In the genomic region with DNA sequence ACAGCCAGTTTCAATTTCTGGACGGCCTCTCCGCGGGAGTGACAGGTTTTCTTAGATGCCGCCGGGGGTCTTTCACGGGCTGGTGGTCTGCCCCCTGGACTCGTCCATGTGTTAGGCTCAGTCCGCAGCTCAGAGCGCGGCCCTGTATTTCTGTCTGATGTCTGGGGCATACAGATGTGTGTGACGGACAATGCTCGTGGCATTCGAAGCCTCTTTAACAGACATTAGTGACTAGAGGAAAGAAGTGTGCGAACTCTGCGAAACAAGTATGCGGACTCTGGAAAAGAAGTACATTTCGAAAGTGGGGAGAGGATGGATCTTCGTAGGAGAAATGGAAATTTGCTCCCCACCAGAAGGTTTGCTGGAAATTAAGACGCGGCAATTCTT, we compare ENCODE assay signal across 8 cellular contexts. TPM values are rescaled to one million over a fixed set of nuclear protein-coding genes. Genes with fewer than 3 reads are reported as not detected.
DNase-seq lines count a peak whose midpoint lies in the region; ATAC-seq and TF ChIP-seq lines count a peak whose summit lies in the region.

No MANE protein-coding gene starts in this region.

- no peak overlapping the region for H2AK5ac ChIP-seq in H9 (ENCODE audit: insufficient read length, low read length)

- H3K18ac ChIP-seq in H9 (ENCODE audit: insufficient read length, low read depth, low read length) = no peak overlapping the region

- peak overlapping the region; percentile 56 for H3K9ac ChIP-seq in H9 (ENCODE audit: extremely low read depth, insufficient read length, low read length)

- H3K23ac ChIP-seq in H9 (ENCODE audit: insufficient read length, low read depth, low read length) = no peak overlapping the region

- H3K79me2 ChIP-seq in H9 (ENCODE audit: insufficient read depth, low read length) = peaks cover 16% of the 10 kb centered on the region; the same call in 1 of the 2 replicates

- POLR2A ChIA-PET in A673 (lab: Charles Lee; ENCODE audit: low non-redundant PET) = no interaction called here

- no peak overlapping the region for H2BK120ac ChIP-seq in H9 (ENCODE audit: low read depth, low read length, poor library complexity, severe bottlenecking)

- H3K4me1 Mint-ChIP-seq in H9 = peaks cover 8 to 26% of the 10 kb centered on the region in 2 experiments
- H3K4me1 Mint-ChIP-seq in activated naive CD8-positive, alpha-beta T cell (ENCODE audit: low read depth) = peaks cover 13% of the 10 kb centered on the region

- H3K14ac ChIP-seq in H9 (ENCODE audit: insufficient read depth, low read length) = no peak overlapping the region

- H2BK15ac ChIP-seq in H9 (ENCODE audit: low read depth, low read length) = no peak overlapping the region

- ATAC-seq in right cardiac atrium (no peak), GM19035 (IDR thresholded peaks at IDR 0.05; ENCODE audit: unreplicated experiment) (no peak)

- peak overlapping the region; percentile 8 to 62 (median 39); a peak in 2 of 7 replicates for H3K27ac Mint-ChIP-seq in H9
- peak overlapping the region; percentile 93 for H3K27ac Mint-ChIP-seq in activated naive CD8-positive, alpha-beta T cell

- CTCF ChIA-PET in A673 (lab: Charles Lee) = no interaction called here

- no peak overlapping the region for H3K27ac ChIP-seq in A673 (ENCODE audit: low read depth, low read length, poor library complexity, severe bottlenecking)
- no peak overlapping the region for H3K27ac ChIP-seq in H9 (ENCODE audit: insufficient read length, low read depth, low read length)
- peak overlapping the region; percentile 76 for H3K27ac ChIP-seq in right cardiac atrium (ENCODE audit: low read length)
- peak overlapping the region in 13 of 21 experiments; percentile 10 to 87 (median 68) for H3K27ac ChIP-seq in skin epidermis

- H2BK12ac ChIP-seq in H9 (ENCODE audit: insufficient read length, low read depth, low read length) = no peak overlapping the region

- H3K4me3 ChIP-seq in A673 (ENCODE audit: low read depth, low read length, poor library complexity, severe bottlenecking) (peak overlapping the region; percentile 71), right cardiac atrium (ENCODE audit: low read length) (peak overlapping the region; percentile 54), skin epidermis (peak overlapping the region; percentile 65 to 97 (median 82))

- no peak overlapping the region for H2BK5ac ChIP-seq in H9 (ENCODE audit: insufficient read length, low read length)

- H3K27me3 Mint-ChIP-seq in H9 (ENCODE audit: low read depth) = peaks cover 27% of the 10 kb centered on the region
- H3K27me3 Mint-ChIP-seq in activated naive CD8-positive, alpha-beta T cell = no peaks in the 10 kb centered on the region

- no peak overlapping the region for H4K8ac ChIP-seq in H9 (replicated peaks; ENCODE audit: insufficient read length, low read depth, low read length)

- H3K9me3 ChIP-seq in A673 (ENCODE audit: low read depth, low read length, poor library complexity, severe bottlenecking) = no peaks in the 10 kb centered on the region
- no peaks in the 10 kb centered on the region for H3K9me3 ChIP-seq in H9 (ENCODE audit: control insufficient read depth, low read depth, low read length)
- no peaks in the 10 kb centered on the region for H3K9me3 ChIP-seq in right cardiac atrium (ENCODE audit: control insufficient read depth, low read length)

- H3K79me1 ChIP-seq in H9 (ENCODE audit: insufficient read depth, low read depth, low read length, poor library complexity, severe bottlenecking) = no peaks in the 10 kb centered on the region

- H3K9me3 Mint-ChIP-seq in H9 = peaks cover 0 to 1% of the 10 kb centered on the region in 2 experiments; a peak in 1 of 5 replicates
- no peaks in the 10 kb centered on the region for H3K9me3 Mint-ChIP-seq in activated naive CD8-positive, alpha-beta T cell (ENCODE audit: low read depth)

- H4K5ac ChIP-seq in H9 (ENCODE audit: insufficient read length, low read depth, low read length) = no peak overlapping the region

- no peak overlapping the region for H3T11ph ChIP-seq in H9 (ENCODE audit: low read length)

- H2AFZ ChIP-seq in H9 (ENCODE audit: low read length) = no peak overlapping the region

- peaks cover 8% of the 10 kb centered on the region for H3K23me2 ChIP-seq in H9 (ENCODE audit: insufficient read length, low read depth, low read length, poor library complexity, severe bottlenecking)

- no peaks in the 10 kb centered on the region for H3K36me3 ChIP-seq in A673 (ENCODE audit: insufficient read depth, low read length, poor library complexity, severe bottlenecking)

- intact Hi-C loops in A673 (cut with micrococcal nuclease; ENCODE audit: unreplicated experiment) = no loop called here
- intact Hi-C loops in right cardiac atrium (cut with DNase I) = no loop called here

- no peak for TF ChIP-seq CTCF in A673 (conservative IDR thresholded peaks at IDR 0.05; ENCODE audit: low read depth, low read length)
- no peak for TF ChIP-seq CTCF in H9 (conservative IDR thresholded peaks at IDR 0.05)

- no peak overlapping the region for H4K91ac ChIP-seq in H9 (ENCODE audit: insufficient read length, low read depth, low read length)

- H3K27me3 ChIP-seq in A673 (replicated peaks; ENCODE audit: insufficient read depth, low read depth, low read length, poor library complexity) = no peaks in the 10 kb centered on the region
- no peaks in the 10 kb centered on the region for H3K27me3 ChIP-seq in H9 (ENCODE audit: insufficient read depth, low read length)
- no peaks in the 10 kb centered on the region for H3K27me3 ChIP-seq in right cardiac atrium (ENCODE audit: control insufficient read depth, insufficient read depth)

- peak overlapping the region; percentile 85 to 86 for H3K4me3 Mint-ChIP-seq in H9
- H3K4me3 Mint-ChIP-seq in activated naive CD8-positive, alpha-beta T cell = peak overlapping the region; percentile 95

- H3K4me1 ChIP-seq in A673 (ENCODE audit: insufficient read depth, low read length, poor library complexity, severe bottlenecking) (no peaks in the 10 kb centered on the region), H9 (ENCODE audit: insufficient read depth, low read length) (peaks cover 3% of the 10 kb centered on the region; the same call in 1 of the 2 replicates), right cardiac atrium (ENCODE audit: control insufficient read depth, insufficient read depth, low read length) (peaks cover 1% of the 10 kb centered on the region)

- no peak overlapping the region for H3K4ac ChIP-seq in H9 (ENCODE audit: low read depth, low read length)

- H3K56ac ChIP-seq in H9 (ENCODE audit: insufficient read length, low read depth, low read length) = no peak overlapping the region

- WGBS in H9 (ENCODE audit: extremely low coverage, insufficient read length, low lambda C conversion rate) = no CpG with 5 or more reads among the region's 20 CpGs
- under 1% methylated on average over 20 of the region's 20 CpGs for WGBS in right cardiac atrium

- no peaks in the 10 kb centered on the region for H4K20me1 ChIP-seq in H9 (ENCODE audit: control insufficient read depth, insufficient read depth, insufficient read length)

- no peaks in the 10 kb centered on the region for H3K36me3 Mint-ChIP-seq in H9 (ENCODE audit: insufficient read depth in 1 of 3, low read depth in 3 of 3)
- H3K36me3 Mint-ChIP-seq in activated naive CD8-positive, alpha-beta T cell = no peaks in the 10 kb centered on the region

- no TSS peak for BruUV-seq in A673 (replicated peaks; lab: Mats Ljungman, UMichigan)

- DNase-seq in A673 (ENCODE audit: low spot score) (no peak), H9 (no peak), right cardiac atrium (peak; percentile 14 to 65 (median 57)), COLO829 (ENCODE audit: low spot score) (no peak), mesenteric fat pad (ENCODE audit: low spot score) (no peak)

- no peak overlapping the region for H2BK20ac ChIP-seq in H9 (ENCODE audit: low read depth, low read length, poor library complexity, severe bottlenecking)

- H3K4me2 ChIP-seq in H9 (ENCODE audit: insufficient read depth, insufficient read length, low read length) = peak overlapping the region; percentile 73

RNA-seq across cellular contexts. Expression of a gene that starts 0.8 kb away (rescaled TPM):
- total RNA-seq in A673 (2021) (21.5 and 31.7 TPM in 2 replicates), H9 (2021) (44.5 and 46.7 TPM in 2 replicates), right cardiac atrium (10 to 100 TPM; 53.7 to 60.6 (median 56.8) TPM), mesenteric fat pad (59.1 TPM)
- 15.4 TPM for polyA plus RNA-seq in right cardiac atrium

Comparison
In these comparisons a context has a peak if more than half of its experiments do, and no peak if none do; other contexts are left out.
1. DNase-seq: peak in right cardiac atrium (3 of 3); none in A673 (single experiment), H9 (single experiment), COLO829 (single experiment) and mesenteric fat pad (single experiment).
2. H3K27ac ChIP-seq: peak in right cardiac atrium (single experiment) and skin epidermis (13 of 21); none in A673 (single experiment) and H9 (single experiment).
3. Peak in every context shown above with its lines, with median percentiles within 50 percentile points of each other: H3K4me3 ChIP-seq.